ENCODE assay signal across 8 cellular contexts in the genomic region with DNA sequence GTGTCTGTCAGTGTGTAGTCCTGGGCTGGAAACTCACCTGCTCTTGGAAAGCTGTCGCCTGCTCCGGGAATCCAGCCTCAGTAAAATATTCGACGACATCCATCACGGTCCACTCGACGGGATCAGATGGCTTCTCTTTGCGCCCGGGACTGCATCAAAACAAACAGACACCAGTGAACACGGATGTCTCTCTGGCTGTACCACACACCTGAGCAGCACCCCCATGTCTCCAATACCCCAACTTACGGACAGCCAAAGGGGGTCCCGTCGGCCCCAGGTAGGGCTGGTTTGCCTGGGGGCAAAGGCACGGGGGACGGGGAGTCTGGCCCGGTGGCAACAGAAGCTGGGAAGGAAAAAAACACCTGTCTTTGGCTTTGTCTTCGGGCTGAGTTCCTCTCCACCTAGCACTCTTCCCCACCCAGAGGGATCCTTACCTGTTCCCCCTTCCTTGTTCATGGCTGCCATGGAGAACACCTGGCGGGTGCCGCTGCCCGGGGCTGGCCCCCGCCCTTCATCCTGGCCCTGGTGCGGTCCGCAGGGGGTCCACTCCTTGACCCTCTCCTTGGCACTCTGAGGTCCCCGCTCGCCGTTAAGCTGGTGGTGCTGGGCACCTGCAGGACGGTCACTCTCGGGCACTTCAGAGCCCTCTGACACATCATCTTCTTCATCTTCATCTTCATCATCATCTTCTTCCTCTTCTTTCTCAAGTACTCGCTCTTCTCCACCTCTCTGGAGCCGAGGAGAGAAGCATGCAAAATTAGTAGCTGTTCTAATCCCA. TPM values are rescaled to one million over a fixed set of nuclear protein-coding genes. Genes with fewer than 3 reads are reported as not detected.
DNase-seq lines count a peak whose midpoint lies in the region; ATAC-seq and TF ChIP-seq lines count a peak whose summit lies in the region.

No MANE protein-coding gene starts in this region.

- H3K27ac ChIP-seq in CD4-positive, CD25-positive, alpha-beta regulatory T cell (ENCODE audit: insufficient read depth, low read length, poor library complexity, severe bottlenecking), result no peak overlapping the region
- H3K27ac ChIP-seq in KMS-11, result no peak overlapping the region

- peaks cover 7% of the 10 kb centered on the region for H3K36me3 Mint-ChIP-seq in CD4-positive, CD25-positive, alpha-beta regulatory T cell
- H3K36me3 Mint-ChIP-seq in chondrocyte (ENCODE audit: low read depth) (peaks cover 10% of the 10 kb centered on the region), nephron progenitor cell (ENCODE audit: low read depth) (peaks cover 37% of the 10 kb centered on the region)

- H2AFZ ChIP-seq in KMS-11 (ENCODE audit: low read depth), result no peak overlapping the region

- no peak overlapping the region for H3K4me3 ChIP-seq in CD4-positive, CD25-positive, alpha-beta regulatory T cell (ENCODE audit: low read depth, low read length)
- no peak overlapping the region for H3K4me3 ChIP-seq in KMS-11 (IDR thresholded peaks at IDR 0.05; ENCODE audit: insufficient read depth, low read depth, low read length)

- H3K4me2 ChIP-seq in KMS-11, result peak overlapping the region; percentile 44

- DNase-seq in CD4-positive, CD25-positive, alpha-beta regulatory T cell, result no peak
- no peak for DNase-seq in chondrocyte (ENCODE audit: low spot score)
- DNase-seq in nephron progenitor cell, result no peak
- no peak for DNase-seq in anterior cingulate cortex (lab: John Stamatoyannopoulos, UW)
- no peak for DNase-seq in NK-92 treated with Interleukin-12 subunit alpha and Interleukin-12 subunit beta, amount 100 ng/mL, for 24 hours (lab: John Stamatoyannopoulos, UW)

- no peak overlapping the region for H3K9ac ChIP-seq in KMS-11

- H3K36me3 ChIP-seq in CD4-positive, CD25-positive, alpha-beta regulatory T cell (ENCODE audit: control insufficient read depth, insufficient read depth, low read length), result no peaks in the 10 kb centered on the region
- no peaks in the 10 kb centered on the region for H3K36me3 ChIP-seq in KMS-11 (ENCODE audit: insufficient read depth)

- no peaks in the 10 kb centered on the region for H4K20me1 ChIP-seq in KMS-11 (ENCODE audit: insufficient read depth)

- no peaks in the 10 kb centered on the region for H3K27me3 ChIP-seq in CD4-positive, CD25-positive, alpha-beta regulatory T cell (ENCODE audit: control insufficient read depth, insufficient read depth, low read length)
- no peaks in the 10 kb centered on the region for H3K27me3 ChIP-seq in KMS-11 (ENCODE audit: insufficient read depth, low read depth)

- peaks cover 0 to 29% (median 12%) of the 10 kb centered on the region in 4 donors for H3K4me1 Mint-ChIP-seq in CD4-positive, CD25-positive, alpha-beta regulatory T cell
- H3K4me1 Mint-ChIP-seq in chondrocyte (ENCODE audit: low read depth) (peaks cover 19% of the 10 kb centered on the region), nephron progenitor cell (peaks cover 37% of the 10 kb centered on the region)

- ATAC-seq in CD4-positive, CD25-positive, alpha-beta regulatory T cell (ENCODE audit: low read depth in 2 of 2), result no peak
- ATAC-seq in HG03565 (IDR thresholded peaks at IDR 0.05; ENCODE audit: unreplicated experiment), result no peak
- ATAC-seq in HG03520 (IDR thresholded peaks at IDR 0.05; ENCODE audit: unreplicated experiment), result no peak

- peak overlapping the region; percentile 73 to 86 (median 84) for H3K27ac Mint-ChIP-seq in CD4-positive, CD25-positive, alpha-beta regulatory T cell
- H3K27ac Mint-ChIP-seq in chondrocyte (ENCODE audit: unreplicated experiment), result no peak overlapping the region
- H3K27ac Mint-ChIP-seq in nephron progenitor cell, result peak overlapping the region; percentile 50

- H3K27me3 Mint-ChIP-seq in CD4-positive, CD25-positive, alpha-beta regulatory T cell, result peaks cover 11% of the 10 kb centered on the region
- H3K27me3 Mint-ChIP-seq in chondrocyte (ENCODE audit: low read depth), result no peaks in the 10 kb centered on the region
- peaks cover 14% of the 10 kb centered on the region for H3K27me3 Mint-ChIP-seq in nephron progenitor cell (ENCODE audit: low read depth, poor library complexity)

- H3K4me3 Mint-ChIP-seq in CD4-positive, CD25-positive, alpha-beta regulatory T cell, result peak overlapping the region; percentile 89 to 97 (median 91)
- peak overlapping the region; percentile 63 for H3K4me3 Mint-ChIP-seq in chondrocyte (ENCODE audit: unreplicated experiment)
- peak overlapping the region; percentile 87 for H3K4me3 Mint-ChIP-seq in nephron progenitor cell

- H3K79me2 ChIP-seq in KMS-11 (ENCODE audit: insufficient read depth, low read depth), result no peaks in the 10 kb centered on the region

- H3K9me3 ChIP-seq in CD4-positive, CD25-positive, alpha-beta regulatory T cell (ENCODE audit: control insufficient read depth in 2 of 2, low read length in 2 of 2), result peaks cover 0 to 6% of the 10 kb centered on the region in 2 experiments

- peaks cover 0 to 8% (median 2%) of the 10 kb centered on the region in 7 donors for H3K9me3 Mint-ChIP-seq in CD4-positive, CD25-positive, alpha-beta regulatory T cell
- H3K9me3 Mint-ChIP-seq in chondrocyte (ENCODE audit: low read depth) (peaks cover 8% of the 10 kb centered on the region), nephron progenitor cell (peaks cover 9% of the 10 kb centered on the region)

- H3K4me1 ChIP-seq in CD4-positive, CD25-positive, alpha-beta regulatory T cell (ENCODE audit: control insufficient read depth, insufficient read depth, low read length, poor library complexity, severe bottlenecking), result peaks cover 14% of the 10 kb centered on the region
- H3K4me1 ChIP-seq in KMS-11 (ENCODE audit: low read depth, poor library complexity, severe bottlenecking), result peaks cover 14% of the 10 kb centered on the region

- TF ChIP-seq CTCF in KMS-11 (conservative IDR thresholded peaks at IDR 0.05; ENCODE audit: low read depth, low read length) (no peak), chondrocyte (IDR thresholded peaks at IDR 0.05) (no peak), nephron progenitor cell (IDR thresholded peaks at IDR 0.05) (no peak)

RNA-seq across cellular contexts. Expression of a gene that starts 1.7 kb away (rescaled TPM):
- 24.1 TPM for total RNA-seq in CD4-positive, CD25-positive, alpha-beta regulatory T cell
- polyA plus RNA-seq in CD4-positive, CD25-positive, alpha-beta regulatory T cell, result 1 to 10 TPM in 2 of 4 donors, under 1 TPM in 2; 0.80 to 1.4 (median 1.0) TPM
- 41.8 to 48.8 TPM (median 42.5 TPM) in 3 replicates for total RNA-seq in chondrocyte

RNA-seq across cellular contexts. Expression of a gene that starts 3.2 kb away (rescaled TPM):
- not detected for total RNA-seq in CD4-positive, CD25-positive, alpha-beta regulatory T cell
- not detected for polyA plus RNA-seq in CD4-positive, CD25-positive, alpha-beta regulatory T cell
- total RNA-seq in chondrocyte, result not detected in 3 replicates

RNA-seq across cellular contexts. Expression of a gene that starts 16.2 kb away (rescaled TPM):
- total RNA-seq in CD4-positive, CD25-positive, alpha-beta regulatory T cell, result 0.91 TPM
- polyA plus RNA-seq in CD4-positive, CD25-positive, alpha-beta regulatory T cell, result under 1 TPM in 3 of 4 donors, not detected in 1; 0.22 to 0.64 (median 0.44) TPM
- total RNA-seq in chondrocyte, result 1.00 to 3.7 TPM (median 2.0 TPM) in 3 replicates

RNA-seq across cellular contexts. Expression of a gene that starts 26.9 kb away (rescaled TPM):
- not detected for total RNA-seq in CD4-positive, CD25-positive, alpha-beta regulatory T cell
- polyA plus RNA-seq in CD4-positive, CD25-positive, alpha-beta regulatory T cell, result not detected
- 0.82 to 0.95 TPM (median 0.92 TPM) in 3 replicates for total RNA-seq in chondrocyte

RNA-seq across cellular contexts. Expression of a gene that starts 28.7 kb away (rescaled TPM):
- 40.2 TPM for total RNA-seq in CD4-positive, CD25-positive, alpha-beta regulatory T cell
- polyA plus RNA-seq in CD4-positive, CD25-positive, alpha-beta regulatory T cell, result 1 to 10 TPM in 2 of 4 donors, under 1 TPM in 2; 0.47 to 1.8 (median 1.00) TPM
- total RNA-seq in chondrocyte, result 81.4 to 103 TPM (median 88.2 TPM) in 3 replicates
